18 cellular contexts compared by ENCODE assay signal in the genomic region with DNA sequence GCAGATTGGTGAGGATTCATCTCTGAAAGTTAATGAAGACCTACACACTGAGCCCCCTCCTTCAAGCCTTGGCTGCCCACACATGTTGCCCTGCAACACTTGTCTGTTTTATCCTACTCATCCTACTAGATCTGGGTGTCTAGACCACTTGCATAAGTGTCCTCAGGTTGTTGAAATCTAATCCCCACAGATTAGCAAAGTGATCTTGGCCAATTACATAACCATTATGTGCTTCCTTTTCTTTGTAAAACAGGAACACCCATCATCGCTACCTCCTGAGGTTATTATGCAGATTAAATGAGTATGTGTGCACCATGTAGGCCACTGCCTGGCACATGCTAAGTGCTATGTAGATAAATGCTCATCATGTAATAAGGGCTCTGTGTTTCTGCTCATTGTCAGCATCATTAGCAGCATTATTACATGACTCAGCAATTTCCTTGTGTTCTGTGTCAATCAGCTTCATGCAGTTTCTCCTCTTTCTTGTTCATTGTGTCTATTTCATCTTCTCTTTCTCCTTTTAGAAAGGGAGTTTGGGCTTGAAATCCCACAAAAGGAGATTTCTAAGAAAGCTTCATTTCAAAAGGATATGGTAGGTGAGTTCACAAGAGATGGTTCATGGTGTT.
"Had no signal": no experiment of that assay in that cellular context is flagged by ENCODE, and none has a peak within 500 bp of the region (broad histone marks: within the 10 kb centered on the region; RNA-seq: fewer than 3 reads in every experiment).

No MANE protein-coding gene starts in this region.

- ATAC-seq: body of pancreas, gastrocnemius medialis, heart right ventricle, mucosa of descending colon, psoas muscle, sciatic nerve, WTC11 had no signal

- H3K4me3 ChIP-seq: adrenal gland, body of pancreas, heart right ventricle, mucosa of descending colon, psoas muscle, spleen had no signal

- H3K4me1 ChIP-seq: adrenal gland, body of pancreas, gastrocnemius medialis, heart right ventricle, psoas muscle had no signal

- H3K27me3 ChIP-seq: adrenal gland, body of pancreas, gastrocnemius medialis, heart right ventricle, spleen had no signal

- DNase-seq: activated CD4-positive, alpha-beta T cell treated with anti-CD3 and anti-CD28 coated beads for 48 hours; activated CD8-positive, alpha-beta memory T cell treated with anti-CD3 and anti-CD28 coated beads for 24 hours; activated naive CD4-positive, alpha-beta T cell treated with anti-CD3 and anti-CD28 coated beads, Interleukin-2, amount 50 U/mL, for 16 hours; adrenal gland; body of pancreas; effector memory CD4-positive, alpha-beta T cell; gastrocnemius medialis; heart right ventricle; mucosa of descending colon; natural killer cell; occipital lobe; psoas muscle; spleen; stimulated activated CD4-positive, alpha-beta T cell treated with anti-CD3 and anti-CD28 coated beads, Interleukin-1b, Interleukin-23, amount 100 ng/mL, for 48 hours; stimulated activated naive CD4-positive, alpha-beta T cell treated with Interleukin-2 at 50 U/mL for 16 hours had no signal

- H3K27ac ChIP-seq: adrenal gland, body of pancreas, epithelial cell of prostate, gastrocnemius medialis, heart right ventricle, psoas muscle had no signal
